In genomic region chr1:210792703-210793102, GRCh38 we compare ENCODE assay signal across 10 cellular contexts.
A peak's percentile ranks its signal among the peaks of the same experiment; 100 is the strongest.
DNase-seq lines count a peak whose midpoint lies in the region; ATAC-seq and TF ChIP-seq lines count a peak whose summit lies in the region.
"Had no signal": no experiment of that assay in that cellular context is flagged by ENCODE, and none has a peak within 500 bp of the region (broad histone marks: within the 10 kb centered on the region; RNA-seq: fewer than 3 reads in every experiment).

No MANE protein-coding gene starts in this region.

- no peak for TF ChIP-seq CTCF in spleen (IDR thresholded peaks at IDR 0.05 in 8 of 11, conservative IDR thresholded peaks at IDR 0.05 in 3 of 11)

- H3K36me3 ChIP-seq in spleen, result no peaks in the 10 kb centered on the region

- H3K27me3 ChIP-seq in spleen (replicated peaks in 1 of 7), result peaks cover 0 to 4% (median 0%) of the 10 kb centered on the region in 7 donors

- intact Hi-C loops in spleen (cut with DNase I; ENCODE audit: low total_unique reads), result no loop called here

- no peaks in the 10 kb centered on the region for H3K4me1 ChIP-seq in spleen

- DNase-seq in Ammon's horn (ENCODE audit: low spot score) (peak; percentile 72), HPDE6-E6E7 (ENCODE audit: extremely low spot score) (peak; percentile 28), astrocyte of the hippocampus (ENCODE audit: low read depth, low spot score) (peak; percentile 78), kidney glomerular epithelial cell (lab: John Stamatoyannopoulos, UW) (peak; percentile 36), spleen (no peak)
- DNase-seq: activated CD8-positive, alpha-beta T cell treated with anti-CD3 and anti-CD28 coated beads for 36 hours; DMS79 had no signal

- no peaks in the 10 kb centered on the region for H3K9me3 ChIP-seq in spleen

- 63 to 74% (median 71%) methylated on average over 2 of the region's 2 CpGs for WGBS in spleen, 5 donors

- no peak overlapping the region for H3K4me3 ChIP-seq in spleen

- no peak overlapping the region for H3K27ac ChIP-seq in spleen

- no peak for ATAC-seq in HG02623 (IDR thresholded peaks at IDR 0.05; ENCODE audit: unreplicated experiment)
- no peak for ATAC-seq in GM19035 (IDR thresholded peaks at IDR 0.05; ENCODE audit: unreplicated experiment)
- ATAC-seq in HG03196 (IDR thresholded peaks at IDR 0.05; ENCODE audit: unreplicated experiment), result no peak
- ATAC-seq: activated CD8-positive, alpha-beta T cell treated with anti-CD3 and anti-CD28 coated beads for 36 hours had no signal

- TF ChIP-seq POLR2A in spleen (IDR thresholded peaks at IDR 0.05), result no peak
